ENCODE assay signal across 8 cellular contexts in genomic region chr1:229843627-229844238, GRCh38.
DNase-seq lines count a peak whose midpoint lies in the region; ATAC-seq and TF ChIP-seq lines count a peak whose summit lies in the region.

No MANE protein-coding gene starts in this region.

- peaks cover 1% of the 10 kb centered on the region for H3K27me3 Mint-ChIP-seq in endothelial cell (ENCODE audit: unreplicated experiment)

- in situ Hi-C loops in ACHN (cut with HindIII; ENCODE audit: low pct_ligation_motif_present, low pct_unique_long_range_greater_than_20kb, low sequenced_read_pairs) = no loop called here

- TF ChIP-seq CTCF in HEK293 (tag by site-specific recombination; IDR thresholded peaks at IDR 0.05) = peak; percentile 52; the same call in 1 of the 2 replicates
- no peak for TF ChIP-seq CTCF in endothelial cell (IDR thresholded peaks at IDR 0.05; ENCODE audit: unreplicated experiment)

- peaks cover 20% of the 10 kb centered on the region for H3K4me1 Mint-ChIP-seq in endothelial cell (ENCODE audit: unreplicated experiment)

- H3K36me3 Mint-ChIP-seq in endothelial cell (ENCODE audit: low read depth, unreplicated experiment) = no peaks in the 10 kb centered on the region

- POLR2A ChIA-PET in HEK293 (lab: Yijun Ruan, JAX) = no interaction called here

- no peak for ATAC-seq in HG03439 (IDR thresholded peaks at IDR 0.05; ENCODE audit: unreplicated experiment)

- peaks cover 11% of the 10 kb centered on the region for H3K4me1 ChIP-seq in HEK293 (ENCODE audit: control insufficient read depth, insufficient read depth, low read length)

- no peak overlapping the region for H3K27ac ChIP-seq in HEK293 (ENCODE audit: extremely low read depth, low read depth, low read length)

- DNase-seq in ACHN (peak; percentile 22), SW480 (ENCODE audit: low spot score) (peak; percentile 64), inferior parietal cortex (ENCODE audit: extremely low spot score) (peak; percentile 39), cerebellar cortex (ENCODE audit: low spot score) (no peak), endothelial cell (ENCODE audit: low spot score) (no peak)
- DNase-seq in effector CD4-positive, alpha-beta T cell = no peak

- no peak overlapping the region for H3K4me3 ChIP-seq in HEK293 (ENCODE audit: low read depth, low read length)

- H3K4me3 Mint-ChIP-seq in endothelial cell (ENCODE audit: unreplicated experiment) = no peak overlapping the region

- no peaks in the 10 kb centered on the region for H3K9me3 Mint-ChIP-seq in endothelial cell (ENCODE audit: unreplicated experiment)

- H3K36me3 ChIP-seq in HEK293 (ENCODE audit: control insufficient read depth in 2 of 2, insufficient read depth in 1 of 2, low read length in 2 of 2) = no peaks in the 10 kb centered on the region

- H3K27ac Mint-ChIP-seq in endothelial cell (ENCODE audit: unreplicated experiment) = no peak overlapping the region

- no peaks in the 10 kb centered on the region for H3K9me3 ChIP-seq in HEK293 (ENCODE audit: control insufficient read depth, insufficient read depth, low read depth, low read length)

- CTCF ChIA-PET in HEK293 (lab: Yijun Ruan, JAX) = interaction anchor here (0.5 to 1.4 kb wide), 13 partner anchors 9 to 1343 kb away, joined by 3 to 9 read pairs (median 3); no protein-coding TSS in a partner anchor

TF ChIP-seq in HEK293, 187 proteins besides CTCF, POLR2A, EP300 and RAD21 (continues in another document):
- TF ChIP-seq HOXC10 (CRISPR knock-in tag; IDR thresholded peaks at IDR 0.05) = no peak
- no peak for TF ChIP-seq ZNF707 (tag by site-specific recombination; IDR thresholded peaks at IDR 0.05)
- no peak for TF ChIP-seq ZNF2 (tag by site-specific recombination; IDR thresholded peaks at IDR 0.05)
- TF ChIP-seq SCRT2 (tag by site-specific recombination; IDR thresholded peaks at IDR 0.05) = peak; percentile 99
- no peak for TF ChIP-seq ZNF248 (tag by site-specific recombination; IDR thresholded peaks at IDR 0.05)
- no peak for TF ChIP-seq ZNF426 (tag by site-specific recombination; IDR thresholded peaks at IDR 0.05)
- 0 out of 2 replicates have a peak, but pooled peaks have one; percentile 26 for TF ChIP-seq ZXDB (tag by site-specific recombination; IDR thresholded peaks at IDR 0.05)
- TF ChIP-seq BCL11A (tag by site-specific recombination; IDR thresholded peaks at IDR 0.05; ENCODE audit: low read depth) = no peak
- TF ChIP-seq FEZF1 (tag by site-specific recombination; IDR thresholded peaks at IDR 0.05) = peak; percentile 43; the same call in 1 of the 2 replicates
- no peak for TF ChIP-seq YY1 (tag by site-specific recombination; IDR thresholded peaks at IDR 0.05)
- TF ChIP-seq PRDM1 (tag by site-specific recombination; IDR thresholded peaks at IDR 0.05) = 0 out of 2 replicates have a peak, but pooled peaks have one; percentile 32
- TF ChIP-seq ZNF280C (tag by site-specific recombination; IDR thresholded peaks at IDR 0.05) = no peak
- peak; percentile 96 for TF ChIP-seq SCRT1 (tag by site-specific recombination; IDR thresholded peaks at IDR 0.05; ENCODE audit: borderline replicate concordance)
- TF ChIP-seq ZNF366 (tag by site-specific recombination; conservative IDR thresholded peaks at IDR 0.05) = no peak; the same call in 1 of the 2 replicates
- TF ChIP-seq PRDM6 (tag by site-specific recombination; IDR thresholded peaks at IDR 0.05) = no peak
- TF ChIP-seq ZNF692 (tag by site-specific recombination; IDR thresholded peaks at IDR 0.05) = peak; percentile 33; the same call in 1 of the 2 replicates
- no peak for TF ChIP-seq PATZ1 (tag by site-specific recombination; IDR thresholded peaks at IDR 0.05)
- no peak for TF ChIP-seq ZNF585B (tag by site-specific recombination; IDR thresholded peaks at IDR 0.05)
- no peak for TF ChIP-seq ZNF777 (tag by site-specific recombination; IDR thresholded peaks at IDR 0.05; ENCODE audit: borderline replicate concordance)
- no peak for TF ChIP-seq ZNF645 (tag by site-specific recombination; IDR thresholded peaks at IDR 0.05)
- peak; percentile 56; the same call in 1 of the 2 replicates for TF ChIP-seq KLF8 (tag by site-specific recombination; IDR thresholded peaks at IDR 0.05)
- TF ChIP-seq ZNF324 (tag by site-specific recombination; IDR thresholded peaks at IDR 0.05) = no peak; the same call in 1 of the 2 replicates
- no peak for TF ChIP-seq ZSCAN18 (tag by site-specific recombination; IDR thresholded peaks at IDR 0.05)
- TF ChIP-seq ZNF792 (tag by site-specific recombination; IDR thresholded peaks at IDR 0.05) = no peak

Comparison
In these comparisons a context has a peak if more than half of its experiments do, and no peak if none do; other contexts are left out.
1. DNase-seq: peak in ACHN (single experiment), SW480 (single experiment) and inferior parietal cortex (single experiment); none in cerebellar cortex (single experiment), effector CD4-positive, alpha-beta T cell (single experiment) and endothelial cell (single experiment).